Comparison of ENCODE assay signal across 22 cellular contexts in the genomic region with DNA sequence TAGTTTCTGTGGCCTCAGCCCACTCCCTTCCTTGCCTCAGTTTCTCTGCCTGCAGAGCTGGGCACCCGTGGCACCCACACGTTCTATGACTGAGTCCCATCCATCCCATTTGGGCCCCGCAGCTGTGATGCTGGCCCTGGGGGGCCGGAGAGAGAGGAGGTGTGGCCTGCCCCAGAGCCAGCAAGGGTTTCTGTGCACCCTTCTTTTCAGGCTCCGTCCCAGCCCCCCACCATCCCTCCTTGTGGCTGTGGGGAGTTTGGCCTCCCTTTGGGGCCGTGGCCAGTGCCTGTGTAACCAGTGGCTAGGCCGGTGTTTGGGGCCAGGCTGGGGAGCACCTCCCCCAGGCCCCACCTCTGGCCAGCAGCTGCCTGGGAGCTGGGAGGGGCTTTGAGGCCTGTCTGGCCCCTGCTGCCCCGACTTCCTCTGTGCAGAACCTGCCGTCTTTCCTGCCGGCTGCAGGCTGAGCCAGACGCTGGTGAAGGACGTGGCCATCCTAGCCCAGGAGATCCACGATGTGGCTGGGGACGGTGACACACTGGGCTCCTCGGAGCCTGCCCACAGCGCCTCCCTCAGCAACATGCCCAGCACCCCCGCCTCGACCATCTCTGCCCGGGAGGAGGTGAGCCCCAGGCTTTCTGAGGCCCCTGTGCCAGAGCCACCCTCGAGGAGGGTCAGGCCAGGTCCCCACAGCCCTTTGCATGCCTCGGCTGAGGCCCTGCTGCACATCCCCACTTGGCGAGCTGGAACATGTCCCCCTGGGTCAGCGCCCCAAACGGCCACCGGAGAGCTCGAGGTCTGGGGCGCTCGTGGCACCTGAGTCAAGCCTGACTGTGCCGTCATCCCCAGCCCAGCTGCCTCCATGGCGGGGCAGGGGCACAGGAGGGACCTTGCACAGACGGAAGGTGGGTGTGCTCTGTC. TPM values are rescaled to one million over a fixed set of nuclear protein-coding genes. Genes with fewer than 3 reads are reported as not detected.
DNase-seq lines count a peak whose midpoint lies in the region; ATAC-seq and TF ChIP-seq lines count a peak whose summit lies in the region.
"Had no signal": no experiment of that assay in that cellular context is flagged by ENCODE, and none has a peak within 500 bp of the region (broad histone marks: within the 10 kb centered on the region; RNA-seq: fewer than 3 reads in every experiment).

No MANE protein-coding gene starts in this region.

- no peak overlapping the region for H2AFZ ChIP-seq in hepatocyte

- WGBS in hepatocyte (ENCODE audit: low lambda C conversion rate, missing lambda C conversion rate) = 81% methylated on average over 31 of the region's 31 CpGs
- 50 to 64% (median 56%) methylated on average over 30 to 31 of the region's 31 CpGs for WGBS in psoas muscle, 3 donors
- 69 to 70% methylated on average over 24 to 26 of the region's 31 CpGs for WGBS in tibial nerve, 2 donors

- H3K27me3 ChIP-seq in hepatocyte (no peaks in the 10 kb centered on the region), psoas muscle (ENCODE audit: insufficient read depth in 3 of 3, low read length in 2 of 3) (no peaks in the 10 kb centered on the region), tibial nerve (no peaks in the 10 kb centered on the region)
- H3K27me3 ChIP-seq: body of pancreas, esophagus squamous epithelium, vagina had no signal

- intact Hi-C loops in psoas muscle (cut with DNase I) = no loop called here

- H3K36me3 ChIP-seq in hepatocyte (replicated peaks; ENCODE audit: insufficient read depth, low read depth) = no peaks in the 10 kb centered on the region
- H3K36me3 ChIP-seq in psoas muscle (ENCODE audit: insufficient read depth in 1 of 2, low read depth in 1 of 2) = peaks cover 0 to 18% of the 10 kb centered on the region in 2 donors
- H3K36me3 ChIP-seq in tibial nerve = peaks cover 0 to 30% (median 0%) of the 10 kb centered on the region in 3 donors
- H3K36me3 ChIP-seq: vagina had no signal

- no peaks in the 10 kb centered on the region for H3K9me2 ChIP-seq in hepatocyte (replicated peaks; ENCODE audit: insufficient read depth)

- H3K9me3 ChIP-seq in hepatocyte (ENCODE audit: low read depth) (no peaks in the 10 kb centered on the region), psoas muscle (no peaks in the 10 kb centered on the region), tibial nerve (no peaks in the 10 kb centered on the region)
- H3K9me3 ChIP-seq: A549, body of pancreas, esophagus squamous epithelium, vagina had no signal

- DNase-seq in activated naive CD4-positive, alpha-beta T cell treated with anti-CD3 and anti-CD28 coated beads, Interleukin-2, amount 50 U/mL, for 16 hours = peak; percentile 9
- DNase-seq in activated naive CD4-positive, alpha-beta T cell (lab: John Stamatoyannopoulos, UW) = no peak
- DNase-seq in NCI-H226 = peak; percentile 1
- DNase-seq in hepatocyte (ENCODE audit: low spot score) = peak; percentile 4
- DNase-seq in psoas muscle = peak; percentile 10 to 44
- no peak for DNase-seq in tibial nerve (ENCODE audit: low spot score in 2 of 2)
- DNase-seq: activated CD4-positive, CD25-positive, alpha-beta regulatory T cell treated with anti-CD3 and anti-CD28 coated beads, Interleukin-2, amount 50 U/mL, for 72 hours; esophagus squamous epithelium; Kasumi-1; NCI-H1436; NCI-H345; stimulated activated naive CD4-positive, alpha-beta T cell had no signal

- H3K79me2 ChIP-seq in hepatocyte = no peaks in the 10 kb centered on the region

- TF ChIP-seq CTCF in hepatocyte (IDR thresholded peaks at IDR 0.05; ENCODE audit: poor library complexity) (no peak), psoas muscle (IDR thresholded peaks at IDR 0.05) (no peak), tibial nerve (IDR thresholded peaks at IDR 0.05) (no peak)

- no peak for TF ChIP-seq POLR2A in tibial nerve (IDR thresholded peaks at IDR 0.05)

- no peaks in the 10 kb centered on the region for H3K4me1 ChIP-seq in hepatocyte (ENCODE audit: insufficient read depth)
- no peaks in the 10 kb centered on the region for H3K4me1 ChIP-seq in psoas muscle
- peaks cover 0 to 25% (median 0%) of the 10 kb centered on the region in 4 donors for H3K4me1 ChIP-seq in tibial nerve

- no peaks in the 10 kb centered on the region for H4K20me1 ChIP-seq in hepatocyte (ENCODE audit: insufficient read depth, poor library complexity, severe bottlenecking)

- H3K4me3 ChIP-seq in hepatocyte (no peak overlapping the region), psoas muscle (no peak overlapping the region), tibial nerve (no peak overlapping the region)
- H3K4me3 ChIP-seq: A549, body of pancreas, esophagus squamous epithelium, vagina had no signal

- H3K4me2 ChIP-seq in hepatocyte = no peak overlapping the region
- H3K4me2 ChIP-seq: A549 had no signal

- no peak overlapping the region for H3K27ac ChIP-seq in hepatocyte
- no peak overlapping the region for H3K27ac ChIP-seq in psoas muscle
- no peak overlapping the region for H3K27ac ChIP-seq in tibial nerve
- H3K27ac ChIP-seq: A549, body of pancreas, esophagus squamous epithelium, vagina had no signal

- TF ChIP-seq EP300 in tibial nerve (IDR thresholded peaks at IDR 0.05) = no peak

- ATAC-seq in psoas muscle (no peak), GM21515 (IDR thresholded peaks at IDR 0.05; ENCODE audit: unreplicated experiment) (no peak), HG03280 (IDR thresholded peaks at IDR 0.05; ENCODE audit: unreplicated experiment) (no peak)
- ATAC-seq: body of pancreas, Right ventricle myocardium inferior, T-helper 17 cell had no signal

RNA-seq across cellular contexts. Expression of a gene that starts 27.7 kb away (rescaled TPM):
- total RNA-seq in hepatocyte (12.0 and 20.3 TPM in 2 replicates), psoas muscle (10 to 100 TPM in 1 of 4 donors, 1 to 10 TPM in 3; 6.3 to 15.7 (median 7.7) TPM), tibial nerve (10 to 100 TPM; 10.1 to 36.3 (median 13.0) TPM)
- polyA plus RNA-seq in hepatocyte (7.6 and 9.5 TPM in 2 replicates), psoas muscle (1 to 10 TPM; 2.0 to 5.8 (median 3.3) TPM)
- polyA plus RNA-seq: CD8-positive, alpha-beta memory T cell had no signal

RNA-seq across cellular contexts. Expression of a gene that starts 31.9 kb away (rescaled TPM):
- not detected in 2 replicates for total RNA-seq in hepatocyte
- polyA plus RNA-seq in hepatocyte = 0.77 and 1.1 TPM in 2 replicates
- total RNA-seq in psoas muscle = under 1 TPM in 2 of 4 donors, not detected in 2; 0.04 to 0.25 TPM
- not detected for polyA plus RNA-seq in psoas muscle
- total RNA-seq in tibial nerve = 1 to 10 TPM in 1 of 4 donors, not detected in 3; 2.4 TPM
- total RNA-seq: body of pancreas, dermis microvascular lymphatic vessel endothelial cell, Right ventricle myocardium inferior, vagina had no signal
- polyA plus RNA-seq: CD8-positive, alpha-beta memory T cell; keratinocyte had no signal

Comparison
In these comparisons a context has a peak if more than half of its experiments do, and no peak if none do; other contexts are left out.
1. DNase-seq: peak in activated naive CD4-positive, alpha-beta T cell treated with anti-CD3 and anti-CD28 coated beads, Interleukin-2, amount 50 U/mL, for 16 hours (single experiment), NCI-H226 (single experiment), hepatocyte (single experiment) and psoas muscle (2 of 2); none in activated naive CD4-positive, alpha-beta T cell (0 of 4) and tibial nerve (0 of 2).